In genomic region chr2:130355181-130355577, GRCh38 we compare ENCODE assay signal across 1 cellular context.
TF ChIP-seq lines count a peak whose summit lies in the region.

No MANE protein-coding gene starts in this region.

TF ChIP-seq in HepG2, 621 proteins besides CTCF, POLR2A, EP300 and RAD21 (continued from another document and continues in another):
- TF ChIP-seq ZBTB10 (CRISPR knock-in tag; IDR thresholded peaks at IDR 0.05; ENCODE audit: borderline replicate concordance) (0 out of 2 replicates have a peak, but pooled peaks have one; percentile 57), JUNB (CRISPR knock-in tag; IDR thresholded peaks at IDR 0.05; ENCODE audit: borderline replicate concordance) (no peak), MAZ (IDR thresholded peaks at IDR 0.05; ENCODE audit: borderline replicate concordance, low read depth, low read length) (no peak), MAZ (CRISPR knock-in tag; IDR thresholded peaks at IDR 0.05; ENCODE audit: low read depth) (no peak), TBX2 (CRISPR knock-in tag; IDR thresholded peaks at IDR 0.05; ENCODE audit: borderline replicate concordance) (no peak; the same call in 1 of the 2 replicates), NR0B2 (CRISPR knock-in tag; IDR thresholded peaks at IDR 0.05) (no peak), SETDB1 (CRISPR knock-in tag; IDR thresholded peaks at IDR 0.05; ENCODE audit: borderline replicate concordance) (no peak), BRCA1 (CRISPR knock-in tag; IDR thresholded peaks at IDR 0.05) (no peak), MTF2 (CRISPR knock-in tag; IDR thresholded peaks at IDR 0.05; ENCODE audit: borderline replicate concordance) (0 out of 2 replicates have a peak, but pooled peaks have one; percentile 7), ZNF775 (CRISPR knock-in tag; IDR thresholded peaks at IDR 0.05; ENCODE audit: borderline replicate concordance) (no peak; the same call in 1 of the 2 replicates), E2F1 (CRISPR knock-in tag; IDR thresholded peaks at IDR 0.05) (no peak), RXRB (CRISPR knock-in tag; IDR thresholded peaks at IDR 0.05; ENCODE audit: borderline replicate concordance) (no peak), SMYD3 (CRISPR knock-in tag; IDR thresholded peaks at IDR 0.05) (no peak), ISX (CRISPR knock-in tag; conservative IDR thresholded peaks at IDR 0.05) (no peak; the same call in 1 of the 2 replicates), HES4 (CRISPR knock-in tag; IDR thresholded peaks at IDR 0.05; ENCODE audit: borderline replicate concordance) (no peak), LCORL (IDR thresholded peaks at IDR 0.05) (no peak), LCORL (CRISPR knock-in tag; IDR thresholded peaks at IDR 0.05) (peak; percentile 8; the same call in 1 of the 2 replicates), PRDM10 (CRISPR knock-in tag; IDR thresholded peaks at IDR 0.05; ENCODE audit: low read depth) (no peak), ZBTB21 (CRISPR knock-in tag; IDR thresholded peaks at IDR 0.05) (no peak), EED (CRISPR knock-in tag; IDR thresholded peaks at IDR 0.05) (peak; percentile 44; the same call in 1 of the 2 replicates), RFX3 (CRISPR knock-in tag; IDR thresholded peaks at IDR 0.05) (no peak), SALL2 (CRISPR knock-in tag; IDR thresholded peaks at IDR 0.05) (peak; percentile 3; the same call in 1 of the 2 replicates), ZNF652 (CRISPR knock-in tag; IDR thresholded peaks at IDR 0.05; ENCODE audit: borderline replicate concordance, low read depth) (no peak), NONO (IDR thresholded peaks at IDR 0.05) (no peak), NONO (CRISPR knock-in tag; conservative IDR thresholded peaks at IDR 0.05) (no peak), ZNF121 (CRISPR knock-in tag; IDR thresholded peaks at IDR 0.05) (no peak), CSRNP2 (CRISPR knock-in tag; conservative IDR thresholded peaks at IDR 0.05; ENCODE audit: low read depth) (no peak), FOXK1 (CRISPR knock-in tag; IDR thresholded peaks at IDR 0.05; ENCODE audit: borderline replicate concordance, low read depth) (no peak), PRPF4 (IDR thresholded peaks at IDR 0.05; ENCODE audit: low read depth, low read length, poor library complexity, severe bottlenecking) (no peak), ZNF354B (CRISPR knock-in tag; IDR thresholded peaks at IDR 0.05) (no peak), KLF16 (CRISPR knock-in tag; IDR thresholded peaks at IDR 0.05) (no peak), ZNF780A (CRISPR knock-in tag; IDR thresholded peaks at IDR 0.05) (no peak), ZNF33A (CRISPR knock-in tag; IDR thresholded peaks at IDR 0.05; ENCODE audit: borderline replicate concordance) (no peak), ZNF552 (CRISPR knock-in tag; IDR thresholded peaks at IDR 0.05; ENCODE audit: borderline replicate concordance) (no peak), SOX6 (IDR thresholded peaks at IDR 0.05) (no peak), SOX6 (CRISPR knock-in tag; IDR thresholded peaks at IDR 0.05) (no peak), MLLT10 (CRISPR knock-in tag; IDR thresholded peaks at IDR 0.05) (no peak), MED1 (CRISPR knock-in tag; IDR thresholded peaks at IDR 0.05) (no peak), ZNF460 (CRISPR knock-in tag; IDR thresholded peaks at IDR 0.05; ENCODE audit: borderline replicate concordance) (no peak), ZNF414 (CRISPR knock-in tag; IDR thresholded peaks at IDR 0.05) (0 out of 2 replicates have a peak, but pooled peaks have one; percentile 6), ZMYM4 (CRISPR knock-in tag; IDR thresholded peaks at IDR 0.05) (no peak), PHF21A (CRISPR knock-in tag; IDR thresholded peaks at IDR 0.05) (no peak), STAT6 (CRISPR knock-in tag; IDR thresholded peaks at IDR 0.05; ENCODE audit: borderline replicate concordance) (0 out of 2 replicates have a peak, but pooled peaks have one; percentile 29), SMAD1 (CRISPR knock-in tag; IDR thresholded peaks at IDR 0.05; ENCODE audit: borderline replicate concordance, low read depth) (0 out of 2 replicates have a peak, but pooled peaks have one; percentile 19), ZIK1 (CRISPR knock-in tag; IDR thresholded peaks at IDR 0.05; ENCODE audit: borderline replicate concordance, low read depth) (no peak), ATF1 (CRISPR knock-in tag; IDR thresholded peaks at IDR 0.05) (no peak), SNAI1 (CRISPR knock-in tag; IDR thresholded peaks at IDR 0.05; ENCODE audit: borderline replicate concordance) (no peak; the same call in 1 of the 2 replicates), ZNF512 (CRISPR knock-in tag; IDR thresholded peaks at IDR 0.05) (no peak), TEAD3 (CRISPR knock-in tag; optimal IDR thresholded peaks at IDR 0.05; ENCODE audit: borderline replicate concordance) (no peak), NR3C1 (CRISPR knock-in tag; IDR thresholded peaks at IDR 0.05) (no peak), TARDBP (CRISPR knock-in tag; IDR thresholded peaks at IDR 0.05) (no peak), REL (CRISPR knock-in tag; conservative IDR thresholded peaks at IDR 0.05) (no peak), ERF (CRISPR knock-in tag; IDR thresholded peaks at IDR 0.05) (no peak), ZNF33B (CRISPR knock-in tag; IDR thresholded peaks at IDR 0.05) (no peak), HNF1B (CRISPR knock-in tag; IDR thresholded peaks at IDR 0.05) (no peak), ZFP36L2 (CRISPR knock-in tag; IDR thresholded peaks at IDR 0.05) (no peak), KAT8 (CRISPR knock-in tag; IDR thresholded peaks at IDR 0.05) (no peak)
